ENCODE assay signal across 11 cellular contexts in the genomic region with DNA sequence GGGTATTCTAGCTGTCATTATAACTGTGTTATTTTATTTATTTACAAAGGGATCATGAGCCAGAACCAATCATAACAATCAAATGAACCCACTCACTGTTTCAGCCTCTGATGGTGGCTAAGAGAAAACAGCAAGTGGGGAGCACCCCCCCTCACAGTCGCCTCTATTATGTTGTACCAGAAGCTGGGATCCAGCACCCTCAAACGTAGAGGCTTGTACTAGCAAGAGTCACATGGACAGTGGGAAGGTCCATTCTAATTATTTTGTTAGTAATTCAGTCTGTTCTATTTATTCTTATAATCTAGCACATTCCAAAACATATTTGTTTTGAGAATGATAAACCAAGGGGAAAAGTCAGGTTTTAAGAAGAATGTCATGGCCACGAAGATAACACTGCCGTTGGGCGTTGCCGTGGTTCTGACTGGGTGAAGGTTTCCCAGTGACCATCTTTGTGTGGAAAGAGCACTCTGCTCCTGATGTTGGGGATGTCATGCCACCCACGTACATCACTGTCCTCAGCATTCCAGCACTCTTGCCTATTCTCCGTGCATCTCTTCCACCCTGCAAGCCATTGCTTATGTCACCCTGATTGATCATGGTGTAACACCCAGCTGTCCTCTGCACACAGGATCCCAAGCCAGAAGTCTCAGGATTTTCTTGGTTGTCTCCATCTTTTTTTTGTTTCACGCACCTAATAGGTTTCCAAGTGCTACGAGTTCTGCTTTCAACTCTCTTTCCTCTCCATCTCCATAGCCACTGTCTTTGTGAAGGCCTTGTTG.
DNase-seq lines count a peak whose midpoint lies in the region; ATAC-seq and TF ChIP-seq lines count a peak whose summit lies in the region.
"Had no signal": no experiment of that assay in that cellular context is flagged by ENCODE, and none has a peak within 500 bp of the region (broad histone marks: within the 10 kb centered on the region; RNA-seq: fewer than 3 reads in every experiment).

No MANE protein-coding gene starts in this region.

- peaks cover 76% of the 10 kb centered on the region for H3K4me1 Mint-ChIP-seq in activated T-cell treated with anti-CD3 and anti-CD28 coated beads, Interleukin-2, amount 50 U/mL, for 72 hours (ENCODE audit: low read depth)
- H3K4me1 Mint-ChIP-seq in activated naive CD8-positive, alpha-beta T cell (ENCODE audit: low read depth), result peaks cover 72% of the 10 kb centered on the region
- H3K4me1 Mint-ChIP-seq in type B pancreatic cell (ENCODE audit: unreplicated experiment), result peaks cover 11% of the 10 kb centered on the region

- no peak for DNase-seq in activated T-cell treated with anti-CD3 and anti-CD28 coated beads, Interleukin-2, amount 50 U/mL, for 72 hours
- no peak for DNase-seq in activated T-cell treated with anti-CD3 and anti-CD28 coated beads, Interleukin-2, amount 50 U/mL, for 48 hours
- DNase-seq in left colon, result peak in 1 of 2 donors; percentile 15
- DNase-seq in type B pancreatic cell (ENCODE audit: extremely low spot score, unreplicated experiment), result no peak
- DNase-seq in NCI-H2029 (lab: John Stamatoyannopoulos, UW), result no peak
- DNase-seq in foreskin fibroblast, result no peak
- DNase-seq: activated CD4-positive, CD25-positive, alpha-beta regulatory T cell; KBM-7 had no signal

- no peak for TF ChIP-seq CTCF in type B pancreatic cell (conservative IDR thresholded peaks at IDR 0.05)
- TF ChIP-seq CTCF in foreskin fibroblast (IDR thresholded peaks at IDR 0.05; ENCODE audit: low read depth, low read length), result no peak

- H3K27me3 Mint-ChIP-seq in activated T-cell treated with anti-CD3 and anti-CD28 coated beads, Interleukin-2, amount 50 U/mL, for 72 hours (ENCODE audit: low read depth), result no peaks in the 10 kb centered on the region
- H3K27me3 Mint-ChIP-seq in activated naive CD8-positive, alpha-beta T cell, result no peaks in the 10 kb centered on the region
- H3K27me3 Mint-ChIP-seq in type B pancreatic cell, result no peaks in the 10 kb centered on the region

- intact Hi-C loops in left colon (cut with DNase I, micrococcal nuclease), result no loop called here

- peak overlapping the region; percentile 82 for H3K27ac Mint-ChIP-seq in activated T-cell treated with anti-CD3 and anti-CD28 coated beads, Interleukin-2, amount 50 U/mL, for 72 hours
- H3K27ac Mint-ChIP-seq in activated naive CD8-positive, alpha-beta T cell, result peak overlapping the region; percentile 90
- H3K27ac Mint-ChIP-seq in type B pancreatic cell, result peak overlapping the region; percentile 33

- no peak overlapping the region for H3K4me3 ChIP-seq in foreskin fibroblast (ENCODE audit: low read depth in 1 of 2, low read length in 2 of 2)
- H3K4me3 ChIP-seq: uterus had no signal

- ATAC-seq in activated T-cell treated with anti-CD3 and anti-CD28 coated beads, Interleukin-2, amount 50 U/mL, for 72 hours (replicated peaks in 1 of 2), result no peak
- ATAC-seq in left colon, result peak; percentile 6
- no peak for ATAC-seq in HG02840 (IDR thresholded peaks at IDR 0.05; ENCODE audit: low FRiP score, unreplicated experiment)

- H3K36me3 Mint-ChIP-seq in activated T-cell treated with anti-CD3 and anti-CD28 coated beads, Interleukin-2, amount 50 U/mL, for 72 hours (ENCODE audit: insufficient read depth in 2 of 2), result peaks cover 5 to 12% of the 10 kb centered on the region in 2 donors
- peaks cover 14% of the 10 kb centered on the region for H3K36me3 Mint-ChIP-seq in activated naive CD8-positive, alpha-beta T cell
- no peaks in the 10 kb centered on the region for H3K36me3 Mint-ChIP-seq in type B pancreatic cell

- H3K4me3 Mint-ChIP-seq in activated T-cell treated with anti-CD3 and anti-CD28 coated beads, Interleukin-2, amount 50 U/mL, for 72 hours, result peak overlapping the region; percentile 55 to 64
- peak overlapping the region; percentile 14 for H3K4me3 Mint-ChIP-seq in activated naive CD8-positive, alpha-beta T cell
- H3K4me3 Mint-ChIP-seq in type B pancreatic cell, result no peak overlapping the region

- peaks cover 0 to 3% of the 10 kb centered on the region in 2 donors for H3K9me3 Mint-ChIP-seq in activated T-cell treated with anti-CD3 and anti-CD28 coated beads, Interleukin-2, amount 50 U/mL, for 72 hours
- no peaks in the 10 kb centered on the region for H3K9me3 Mint-ChIP-seq in activated naive CD8-positive, alpha-beta T cell (ENCODE audit: low read depth)
- H3K9me3 Mint-ChIP-seq in type B pancreatic cell, result no peaks in the 10 kb centered on the region

Comparison
In these comparisons a context has a peak if more than half of its experiments do, and no peak if none do; other contexts are left out.
1. H3K27ac Mint-ChIP-seq: peak in every context shown above with its lines; median percentile 90 in activated naive CD8-positive, alpha-beta T cell; 82 in activated T-cell treated with anti-CD3 and anti-CD28 coated beads, Interleukin-2, amount 50 U/mL, for 72 hours; 33 in type B pancreatic cell.